1 cellular context compared by ENCODE assay signal in genomic region chr7:152072451-152072850, GRCh38.
TF ChIP-seq lines count a peak whose summit lies in the region.

No MANE protein-coding gene starts in this region.

TF ChIP-seq in WTC11, 78 proteins besides CTCF, POLR2A, EP300 and RAD21 (continued from another document):
- TF ChIP-seq ZNF232 (CRISPR knock-in tag; IDR thresholded peaks at IDR 0.05) (no peak), E2F5 (CRISPR knock-in tag; IDR thresholded peaks at IDR 0.05) (no peak), E2F4 (CRISPR knock-in tag; IDR thresholded peaks at IDR 0.05; ENCODE audit: borderline replicate concordance, low read depth) (no peak)
